Comparison of ENCODE assay signal across 9 cellular contexts in genomic region chr11:66112041-66112491, GRCh38. TPM values are rescaled to one million over a fixed set of nuclear protein-coding genes. Genes with fewer than 3 reads are reported as not detected.
DNase-seq lines count a peak whose midpoint lies in the region; TF ChIP-seq lines count a peak whose summit lies in the region.
"Had no signal": no experiment of that assay in that cellular context is flagged by ENCODE, and none has a peak within 500 bp of the region (broad histone marks: within the 10 kb centered on the region; RNA-seq: fewer than 3 reads in every experiment).

No MANE protein-coding gene starts in this region.

- H2BK120ac ChIP-seq in neuronal stem cell (ENCODE audit: low read depth, low read length) = no peak overlapping the region

- H3K27me3 Mint-ChIP-seq in activated naive CD4-positive, alpha-beta T cell treated with anti-CD3 and anti-CD28 coated beads for 36 hours (ENCODE audit: low read depth) = no peaks in the 10 kb centered on the region

- no peak overlapping the region for H4K91ac ChIP-seq in neuronal stem cell (ENCODE audit: low read depth, low read length, poor library complexity)

- no peak overlapping the region for H2BK15ac ChIP-seq in neuronal stem cell (ENCODE audit: low read length)

- H3K9ac ChIP-seq in SK-N-MC (ENCODE audit: insufficient read length) (no peak overlapping the region), subcutaneous abdominal adipose tissue (ENCODE audit: low read length in 5 of 5) (no peak overlapping the region), neuronal stem cell (ENCODE audit: low read depth, low read length, poor library complexity) (no peak overlapping the region)

- intact Hi-C loops in activated naive CD4-positive, alpha-beta T cell treated with anti-CD3 and anti-CD28 coated beads for 36 hours (cut with micrococcal nuclease) = no loop called here
- intact Hi-C loops in left ventricle myocardium inferior (cut with micrococcal nuclease) = no loop called here
- intact Hi-C loops in esophagus squamous epithelium (cut with DNase I) = no loop called here

- peaks cover 4% of the 10 kb centered on the region for H3K36me3 Mint-ChIP-seq in activated naive CD4-positive, alpha-beta T cell treated with anti-CD3 and anti-CD28 coated beads for 36 hours (ENCODE audit: low read depth)

- TF ChIP-seq POLR2A in esophagus squamous epithelium (IDR thresholded peaks at IDR 0.05) = no peak

- no peak overlapping the region for H3K23ac ChIP-seq in neuronal stem cell (ENCODE audit: low read depth, low read length, poor library complexity)

- H3K4ac ChIP-seq in neuronal stem cell (ENCODE audit: low read length) = no peak overlapping the region

- no peak overlapping the region for H2AK5ac ChIP-seq in neuronal stem cell (ENCODE audit: low read depth, low read length)

- H3K36me3 ChIP-seq in SK-N-MC (ENCODE audit: insufficient read depth, low read length) (no peaks in the 10 kb centered on the region), left ventricle myocardium inferior (no peaks in the 10 kb centered on the region), subcutaneous abdominal adipose tissue (ENCODE audit: control insufficient read depth in 5 of 5, insufficient read depth in 5 of 5, low read length in 5 of 5) (no peaks in the 10 kb centered on the region), neuronal stem cell (replicated peaks in 1 of 2; ENCODE audit: control insufficient read depth in 2 of 2, insufficient read depth in 2 of 2, low read length in 2 of 2) (no peaks in the 10 kb centered on the region), esophagus squamous epithelium (no peaks in the 10 kb centered on the region)

- CTCF ChIA-PET in activated naive CD4-positive, alpha-beta T cell treated with anti-CD3 and anti-CD28 coated beads for 36 hours (lab: Charles Lee) = no interaction called here

- no peaks in the 10 kb centered on the region for H3K9me3 Mint-ChIP-seq in activated naive CD4-positive, alpha-beta T cell treated with anti-CD3 and anti-CD28 coated beads for 36 hours

- H3K27ac Mint-ChIP-seq in activated naive CD4-positive, alpha-beta T cell treated with anti-CD3 and anti-CD28 coated beads for 36 hours = peak overlapping the region; percentile 88

- no peak overlapping the region for H3K18ac ChIP-seq in neuronal stem cell (ENCODE audit: low read length)

- H3K79me1 ChIP-seq in neuronal stem cell (ENCODE audit: low read depth, low read length) = no peaks in the 10 kb centered on the region

- no peak overlapping the region for H3K4me3 Mint-ChIP-seq in activated naive CD4-positive, alpha-beta T cell treated with anti-CD3 and anti-CD28 coated beads for 36 hours

- H2AFZ ChIP-seq in neuronal stem cell (ENCODE audit: low read length) = no peak overlapping the region

- H3K4me1 ChIP-seq in left ventricle myocardium inferior (peaks cover 81% of the 10 kb centered on the region), subcutaneous abdominal adipose tissue (ENCODE audit: control insufficient read depth in 5 of 5, insufficient read depth in 5 of 5, low read length in 5 of 5) (peaks cover 3 to 26% (median 26%) of the 10 kb centered on the region in 5 donors), neuronal stem cell (ENCODE audit: control insufficient read depth in 2 of 2, insufficient read depth in 1 of 2, low read depth in 1 of 2, low read length in 2 of 2) (peaks cover 8 to 27% of the 10 kb centered on the region in 2 donors), esophagus squamous epithelium (peaks cover 18 to 78% (median 41%) of the 10 kb centered on the region in 3 donors)

- H3K4me3 ChIP-seq in SK-N-MC (no peak overlapping the region), left ventricle myocardium inferior (no peak overlapping the region), subcutaneous abdominal adipose tissue (ENCODE audit: low read depth in 1 of 5, low read length in 5 of 5) (peak overlapping the region in 2 of 5 donors; percentile 16 to 21), neuronal stem cell (ENCODE audit: low read length in 2 of 2) (no peak overlapping the region), esophagus squamous epithelium (no peak overlapping the region)

- H3K14ac ChIP-seq in neuronal stem cell (ENCODE audit: low read length) = no peak overlapping the region

- no peaks in the 10 kb centered on the region for H3K27me3 ChIP-seq in left ventricle myocardium inferior (ENCODE audit: low read depth)
- H3K27me3 ChIP-seq in subcutaneous abdominal adipose tissue (ENCODE audit: control insufficient read depth in 5 of 5, insufficient read depth in 4 of 5, low read length in 5 of 5) = no peaks in the 10 kb centered on the region
- no peaks in the 10 kb centered on the region for H3K27me3 ChIP-seq in neuronal stem cell (ENCODE audit: control insufficient read depth in 3 of 3, insufficient read depth in 3 of 3, low read depth in 1 of 3, low read length in 3 of 3)
- H3K27me3 ChIP-seq in esophagus squamous epithelium = no peaks in the 10 kb centered on the region

- H3K4me1 Mint-ChIP-seq in activated naive CD4-positive, alpha-beta T cell treated with anti-CD3 and anti-CD28 coated beads for 36 hours (ENCODE audit: low read depth) = peaks cover 95% of the 10 kb centered on the region

- no peak for DNase-seq in activated naive CD4-positive, alpha-beta T cell treated with anti-CD3 and anti-CD28 coated beads for 36 hours
- no peak for DNase-seq in activated naive CD4-positive, alpha-beta T cell treated with Interleukin-2 at 50 U/mL for 16 hours
- no peak for DNase-seq in SK-N-MC (ENCODE audit: low read depth, low spot score)
- DNase-seq in left ventricle myocardium inferior = no peak
- DNase-seq in neuronal stem cell (ENCODE audit: low spot score) = no peak
- DNase-seq in AG08395 (ENCODE audit: low spot score) = no peak
- no peak for DNase-seq in esophagus squamous epithelium (lab: John Stamatoyannopoulos, UW)
- DNase-seq: SHP77 treated with DMSO at 0.1 percent for 48 hours had no signal

- H3K27ac ChIP-seq in SK-N-MC (peak overlapping the region; percentile 87), left ventricle myocardium inferior (replicated peaks) (peak overlapping the region; percentile 24), subcutaneous abdominal adipose tissue (ENCODE audit: low read depth, low read length) (peak overlapping the region; percentile 54), neuronal stem cell (replicated peaks; ENCODE audit: low read length) (no peak overlapping the region), esophagus squamous epithelium (peak overlapping the region in 2 of 4 donors; percentile 53 to 62)

- no peak overlapping the region for H4K8ac ChIP-seq in neuronal stem cell (ENCODE audit: low read depth, low read length)

- no peak for TF ChIP-seq CTCF in left ventricle myocardium inferior (IDR thresholded peaks at IDR 0.05; ENCODE audit: borderline replicate concordance)
- TF ChIP-seq CTCF in esophagus squamous epithelium (IDR thresholded peaks at IDR 0.05) = no peak

- no CpG with 5 or more reads among the region's 9 CpGs for WGBS in neuronal stem cell (ENCODE audit: extremely low coverage in 2 of 2, insufficient read length in 2 of 2, insufficient replicate concordance in 1 of 2), 2 donors
- WGBS in esophagus squamous epithelium, 2 donors = 73 to 84% methylated on average over 9 of the region's 9 CpGs

- H2BK5ac ChIP-seq in neuronal stem cell (ENCODE audit: low read length) = no peak overlapping the region

- H3K4me2 ChIP-seq in neuronal stem cell (ENCODE audit: insufficient read depth, low read length, poor library complexity, severe bottlenecking) = no peak overlapping the region

- no peaks in the 10 kb centered on the region for H3K9me3 ChIP-seq in SK-N-MC (ENCODE audit: low read depth, low read length)
- H3K9me3 ChIP-seq in left ventricle myocardium inferior (replicated peaks) = no peaks in the 10 kb centered on the region
- no peaks in the 10 kb centered on the region for H3K9me3 ChIP-seq in subcutaneous abdominal adipose tissue (ENCODE audit: control insufficient read depth in 5 of 5, low read length in 5 of 5)
- H3K9me3 ChIP-seq in neuronal stem cell (replicated peaks in 1 of 2; ENCODE audit: control insufficient read depth in 2 of 2, insufficient read depth in 1 of 2, low read depth in 1 of 2, low read length in 2 of 2) = no peaks in the 10 kb centered on the region
- no peaks in the 10 kb centered on the region for H3K9me3 ChIP-seq in esophagus squamous epithelium

- no peak overlapping the region for H2BK12ac ChIP-seq in neuronal stem cell (ENCODE audit: low read length)

RNA-seq across cellular contexts. Expression of gene PACS1, which starts 42.0 kb away (rescaled TPM):
- total RNA-seq in activated naive CD4-positive, alpha-beta T cell treated with anti-CD3 and anti-CD28 coated beads for 36 hours = 10 to 100 TPM; 77.8 to 80.7 TPM
- 54.9 TPM for total RNA-seq in left ventricle myocardium inferior
- polyA plus RNA-seq in neuronal stem cell (2013, experiment 1 of 2) = 20.7 TPM
- polyA plus RNA-seq in neuronal stem cell (2013, experiment 2 of 2) = 21.7 TPM
- total RNA-seq in esophagus squamous epithelium = 10 to 100 TPM; 17.9 to 37.6 (median 25.4) TPM

RNA-seq across cellular contexts. Expression of gene SF3B2, which starts 59.9 kb away (rescaled TPM):
- 100 to 1,000 TPM; 319 to 321 TPM for total RNA-seq in activated naive CD4-positive, alpha-beta T cell treated with anti-CD3 and anti-CD28 coated beads for 36 hours
- total RNA-seq in left ventricle myocardium inferior = 75.5 TPM
- polyA plus RNA-seq in neuronal stem cell (2013, experiment 1 of 2) = 125 TPM
- 126 TPM for polyA plus RNA-seq in neuronal stem cell (2013, experiment 2 of 2)
- total RNA-seq in esophagus squamous epithelium = 100 to 1,000 TPM in 1 of 4 donors, 10 to 100 TPM in 3; 87.8 to 112 (median 93.5) TPM
